In the genomic region with DNA sequence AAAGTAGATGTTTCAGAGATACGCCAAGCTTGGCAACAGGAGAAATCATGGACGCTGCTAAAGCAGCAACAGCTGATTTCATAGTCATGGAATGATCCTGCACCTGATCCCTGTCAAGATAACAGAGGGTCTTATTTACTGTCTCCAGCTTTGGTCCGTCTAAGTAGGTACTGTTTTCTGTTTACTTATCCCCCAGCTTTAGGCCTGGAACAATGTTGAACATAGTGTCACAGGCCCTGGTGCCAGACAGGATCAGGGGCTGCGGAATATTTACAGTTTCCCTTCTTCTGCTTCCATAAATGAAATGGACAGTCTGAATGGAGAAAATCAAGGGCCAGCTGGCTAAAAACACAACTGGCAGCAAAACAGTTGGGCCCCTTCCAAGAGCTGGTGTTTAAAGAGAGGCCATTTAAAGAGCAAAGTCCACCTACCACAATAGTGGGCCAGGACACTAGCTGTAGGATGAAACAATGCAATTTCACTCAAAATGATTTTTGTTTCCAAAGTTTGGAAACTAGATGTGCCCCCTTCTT, we compare ENCODE assay signal across 15 cellular contexts. TPM values are rescaled to one million over a fixed set of nuclear protein-coding genes. Genes with fewer than 3 reads are reported as not detected.
DNase-seq lines count a peak whose midpoint lies in the region; ATAC-seq and TF ChIP-seq lines count a peak whose summit lies in the region.
"Had no signal": no experiment of that assay in that cellular context is flagged by ENCODE, and none has a peak within 500 bp of the region (broad histone marks: within the 10 kb centered on the region; RNA-seq: fewer than 3 reads in every experiment).

No MANE protein-coding gene starts in this region.

- H2BK5ac ChIP-seq in IMR-90 (ENCODE audit: low read depth, low read length, poor library complexity, severe bottlenecking): peak overlapping the region; percentile 80

- peak overlapping the region; percentile 55; the same call in 1 of the 2 replicates for H3K27ac ChIP-seq in IMR-90 (ENCODE audit: insufficient read depth, low read length)
- peak overlapping the region; percentile 60 to 78 for H3K27ac ChIP-seq in testis
- H3K27ac ChIP-seq: skin epidermis had no signal

- peaks cover 23% of the 10 kb centered on the region for H4K20me1 ChIP-seq in IMR-90 (ENCODE audit: insufficient read depth, low read length)

- peak overlapping the region; percentile 79 for H3K23ac ChIP-seq in IMR-90 (ENCODE audit: low read depth, low read length)

- H3K4me1 ChIP-seq in IMR-90 (ENCODE audit: control insufficient read depth, insufficient read depth, low read length) (peaks cover 2% of the 10 kb centered on the region; the same call in 1 of the 2 replicates), testis (no peaks in the 10 kb centered on the region), BE2C (no peaks in the 10 kb centered on the region)

- intact Hi-C loops in IMR-90 (cut with micrococcal nuclease) (loop anchor here (2.0 to 5.0 kb wide), 3 partner anchors 115 to 512 kb away; no protein-coding TSS in a partner anchor), left colon (cut with DNase I, micrococcal nuclease) (no loop called here), testis (cut with DNase I; ENCODE audit: low total_unique reads) (no loop called here)

- no peaks in the 10 kb centered on the region for H3K9me1 ChIP-seq in IMR-90 (ENCODE audit: insufficient read depth, low read length)

- H4K8ac ChIP-seq in IMR-90 (ENCODE audit: low read depth in 2 of 2, low read length in 2 of 2): peak overlapping the region in 1 of 2 experiments; percentile 69; a peak in 2 of 4 replicates

- H4K5ac ChIP-seq in IMR-90 (ENCODE audit: low read depth, low read length): peak overlapping the region; percentile 6; the same call in 1 of the 2 replicates

- peak overlapping the region; percentile 38; the same call in 1 of the 2 replicates for H2BK120ac ChIP-seq in IMR-90 (ENCODE audit: low read depth, low read length)

- H3K14ac ChIP-seq in IMR-90 (replicated peaks; ENCODE audit: low read depth, low read length): peak overlapping the region; percentile 72

- H3K4me2 ChIP-seq in IMR-90 (ENCODE audit: low read depth, low read length): peak overlapping the region; percentile 92

- no peak for TF ChIP-seq RAD21 in IMR-90 (IDR thresholded peaks at IDR 0.05; ENCODE audit: low read length)

- H3K79me1 ChIP-seq in IMR-90 (ENCODE audit: low read depth in 1 of 2, low read length in 2 of 2): peaks cover 4 to 44% of the 10 kb centered on the region in 2 experiments; a peak in 3 of 4 replicates

- H2AFZ ChIP-seq in IMR-90 (replicated peaks; ENCODE audit: low read length, poor library complexity): no peak overlapping the region

- H2AK9ac ChIP-seq in IMR-90 (replicated peaks; ENCODE audit: low read depth, low read length, poor library complexity): no peak overlapping the region

- CTCF ChIA-PET in IMR-90 (lab: Yijun Ruan, JAX): interaction anchor here (0.7 kb wide), 1 partner anchor 315 kb away, joined by 5 read pairs; no protein-coding TSS in a partner anchor

- POLR2A ChIA-PET in IMR-90 (lab: Charles Lee; ENCODE audit: unreplicated experiment): no interaction called here

- TF ChIP-seq CTCF in IMR-90 (conservative IDR thresholded peaks at IDR 0.05; ENCODE audit: low read depth, low read length) (no peak), testis (IDR thresholded peaks at IDR 0.05) (no peak), BE2C (IDR thresholded peaks at IDR 0.05; ENCODE audit: low read depth, low read length) (no peak)

- H2AK5ac ChIP-seq in IMR-90 (ENCODE audit: low read depth, low read length): peak overlapping the region; percentile 18; the same call in 1 of the 2 replicates

- H3K4me3 ChIP-seq in IMR-90 (ENCODE audit: insufficient read depth, low read depth, low read length) (peak overlapping the region; percentile 73), testis (peak overlapping the region; percentile 60 to 68), BE2C (ENCODE audit: low read depth, low read length) (no peak overlapping the region)
- H3K4me3 ChIP-seq: GM12878, skin epidermis had no signal

- ATAC-seq in IMR-90 (ENCODE audit: low read depth) (no peak), left colon (peak; percentile 36)
- ATAC-seq: activated CD8-positive, alpha-beta T cell treated with anti-CD3 and anti-CD28 coated beads for 36 hours; GM12878 had no signal

- peak overlapping the region; percentile 31 for H3K4ac ChIP-seq in IMR-90 (ENCODE audit: low read depth, low read length)

- no TSS peak for BruUV-seq in IMR-90 (replicated peaks; lab: Mats Ljungman, UMichigan)

- no peak overlapping the region for H2BK20ac ChIP-seq in IMR-90 (ENCODE audit: low read depth, low read length)

- H4K91ac ChIP-seq in IMR-90 (ENCODE audit: insufficient read depth, low read depth, low read length): no peak overlapping the region; the same call in 1 of the 2 replicates

- H3K36me3 ChIP-seq in IMR-90 (ENCODE audit: control insufficient read depth, insufficient read depth, low read length) (peaks cover 8% of the 10 kb centered on the region), testis (ENCODE audit: low read depth, missing control alignments) (no peaks in the 10 kb centered on the region), BE2C (no peaks in the 10 kb centered on the region)

- no peak for TF ChIP-seq POLR2A in IMR-90 (IDR thresholded peaks at IDR 0.05; ENCODE audit: low read depth, low read length)
- no peak for TF ChIP-seq POLR2A in testis (IDR thresholded peaks at IDR 0.05)

- H3K9ac ChIP-seq in IMR-90 (ENCODE audit: low read depth, low read length): peak overlapping the region; percentile 86

- H3K9me3 ChIP-seq in IMR-90 (ENCODE audit: control insufficient read depth, insufficient read depth, low read length) (peaks cover 4% of the 10 kb centered on the region; the same call in 1 of the 2 replicates), testis (no peaks in the 10 kb centered on the region), BE2C (no peaks in the 10 kb centered on the region)

- peak overlapping the region; percentile 44 for H3K18ac ChIP-seq in IMR-90 (ENCODE audit: low read depth, low read length)

- WGBS in IMR-90 (ENCODE audit: extremely low coverage in 2 of 2, insufficient read length in 1 of 2), 2 experiments: no CpG with 5 or more reads among the region's 4 CpGs
- 37 to 49% methylated on average over 4 of the region's 4 CpGs for WGBS in testis, 2 donors

- DNase-seq in IMR-90 (peak; percentile 16), astrocyte of the hippocampus (ENCODE audit: low read depth, low spot score) (peak; percentile 26), left colon (peak; percentile 25 to 49), testis (no peak), BE2C (no peak), OCI-M1 (lab: John Stamatoyannopoulos, UW) (no peak), AML-193 (lab: John Stamatoyannopoulos, UW) (no peak)
- DNase-seq: activated CD8-positive, alpha-beta T cell treated with anti-CD3 and anti-CD28 coated beads for 36 hours; activated naive CD8-positive, alpha-beta T cell treated with anti-CD3 and anti-CD28 coated beads, Interleukin-2, amount 10 ng/mL, durations not matched to agents 7 days and 5 days; DMS 273 treated with DMSO at 0.1 percent for 48 hours; effector CD8-positive, alpha-beta T cell; naive B cell; T-helper 2 cell had no signal

- peak overlapping the region; percentile 48; the same call in 1 of the 2 replicates for H3K56ac ChIP-seq in IMR-90 (ENCODE audit: extremely low read depth, insufficient read depth, low read length)

- dilution Hi-C loops in IMR-90 (cut with HindIII; ENCODE audit: low sequenced_read_pairs, unreplicated experiment): no loop called here

- in situ Hi-C loops in IMR-90 (cut with MboI; ENCODE audit: low sequenced_read_pairs): no loop called here

- no peaks in the 10 kb centered on the region for H3K27me3 ChIP-seq in IMR-90 (ENCODE audit: control insufficient read depth, insufficient read depth, low read length)
- H3K27me3 ChIP-seq in testis: no peaks in the 10 kb centered on the region
- peaks cover 37% of the 10 kb centered on the region for H3K27me3 ChIP-seq in BE2C

- H2BK15ac ChIP-seq in IMR-90 (ENCODE audit: low read depth, low read length): no peak overlapping the region; the same call in 2 of the 3 replicates

TF ChIP-seq in IMR-90, 13 proteins besides CTCF, POLR2A, EP300 and RAD21 (continues in another document):
- TF ChIP-seq, protein P1, sequence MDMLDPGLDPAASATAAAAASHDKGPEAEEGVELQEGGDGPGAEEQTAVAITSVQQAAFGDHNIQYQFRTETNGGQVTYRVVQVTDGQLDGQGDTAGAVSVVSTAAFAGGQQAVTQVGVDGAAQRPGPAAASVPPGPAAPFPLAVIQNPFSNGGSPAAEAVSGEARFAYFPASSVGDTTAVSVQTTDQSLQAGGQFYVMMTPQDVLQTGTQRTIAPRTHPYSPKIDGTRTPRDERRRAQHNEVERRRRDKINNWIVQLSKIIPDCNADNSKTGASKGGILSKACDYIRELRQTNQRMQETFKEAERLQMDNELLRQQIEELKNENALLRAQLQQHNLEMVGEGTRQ (IDR thresholded peaks at IDR 0.05; ENCODE audit: low read depth, low read length): no peak
- TF ChIP-seq NFE2L2 (IDR thresholded peaks at IDR 0.05; ENCODE audit: low read depth, low read length) (no peak), BHLHE40 (IDR thresholded peaks at IDR 0.05; ENCODE audit: low read depth, low read length) (no peak), MXI1 (IDR thresholded peaks at IDR 0.05; ENCODE audit: borderline replicate concordance, low read depth, low read length) (no peak), FOS (IDR thresholded peaks at IDR 0.05; ENCODE audit: low read depth, low read length) (no peak), CHD1 (IDR thresholded peaks at IDR 0.05; ENCODE audit: low read depth, low read length) (no peak), MAFK (IDR thresholded peaks at IDR 0.05; ENCODE audit: low read depth, low read length) (no peak), SMC3 (IDR thresholded peaks at IDR 0.05; ENCODE audit: low read depth, low read length) (no peak), MAZ (IDR thresholded peaks at IDR 0.05; ENCODE audit: borderline replicate concordance, low read depth, low read length) (no peak)
- TF ChIP-seq, protein P2, sequence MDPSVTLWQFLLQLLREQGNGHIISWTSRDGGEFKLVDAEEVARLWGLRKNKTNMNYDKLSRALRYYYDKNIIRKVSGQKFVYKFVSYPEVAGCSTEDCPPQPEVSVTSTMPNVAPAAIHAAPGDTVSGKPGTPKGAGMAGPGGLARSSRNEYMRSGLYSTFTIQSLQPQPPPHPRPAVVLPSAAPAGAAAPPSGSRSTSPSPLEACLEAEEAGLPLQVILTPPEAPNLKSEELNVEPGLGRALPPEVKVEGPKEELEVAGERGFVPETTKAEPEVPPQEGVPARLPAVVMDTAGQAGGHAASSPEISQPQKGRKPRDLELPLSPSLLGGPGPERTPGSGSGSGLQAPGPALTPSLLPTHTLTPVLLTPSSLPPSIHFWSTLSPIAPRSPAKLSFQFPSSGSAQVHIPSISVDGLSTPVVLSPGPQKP (IDR thresholded peaks at IDR 0.05; ENCODE audit: borderline replicate concordance, low read depth, low read length): no peak

RNA-seq across cellular contexts. Expression of gene GPR37, which starts 2.9 kb away (rescaled TPM):
- total RNA-seq in IMR-90 (2012; rRNA removed) (9.2 and 9.3 TPM in 2 replicates), left colon (under 1 TPM; 0.61 to 0.95 TPM), testis (10 to 100 TPM; 65.4 to 76.3 TPM)
- polyA plus RNA-seq in IMR-90 (2012; rRNA removed) (3.8 and 4.6 TPM in 2 replicates), testis (ENCODE audit: insufficient read depth, low read depth, low replicate concordance) (41.9 TPM)
- 2.5 and 4.0 TPM in 2 replicates for polyA plus RNA-seq in IMR-90 (2012; cell fraction: cytosol; rRNA removed)
- polyA plus RNA-seq in IMR-90 (2012; cell fraction: nucleus; rRNA removed; ENCODE audit: low replicate concordance): 0.79 and 1.4 TPM in 2 replicates
- polyA plus RNA-seq in BE2C (2012; ENCODE audit: insufficient read depth, insufficient read length, low read depth): 0.14 TPM
- total RNA-seq: activated CD8-positive, alpha-beta T cell treated with anti-CD3 and anti-CD28 coated beads for 36 hours; activated naive CD8-positive, alpha-beta T cell treated with anti-CD3 and anti-CD28 coated beads, Interleukin-2, amount 10 ng/mL, durations not matched to agents 7 days and 5 days; GM12878 had no signal

Comparison
In these comparisons a context has a peak if more than half of its experiments do, and no peak if none do; other contexts are left out.
1. DNase-seq: peak in IMR-90 (single experiment), astrocyte of the hippocampus (single experiment) and left colon (2 of 2); none in testis (single experiment), BE2C (single experiment), OCI-M1 (single experiment) and AML-193 (0 of 2).